In the genomic region with DNA sequence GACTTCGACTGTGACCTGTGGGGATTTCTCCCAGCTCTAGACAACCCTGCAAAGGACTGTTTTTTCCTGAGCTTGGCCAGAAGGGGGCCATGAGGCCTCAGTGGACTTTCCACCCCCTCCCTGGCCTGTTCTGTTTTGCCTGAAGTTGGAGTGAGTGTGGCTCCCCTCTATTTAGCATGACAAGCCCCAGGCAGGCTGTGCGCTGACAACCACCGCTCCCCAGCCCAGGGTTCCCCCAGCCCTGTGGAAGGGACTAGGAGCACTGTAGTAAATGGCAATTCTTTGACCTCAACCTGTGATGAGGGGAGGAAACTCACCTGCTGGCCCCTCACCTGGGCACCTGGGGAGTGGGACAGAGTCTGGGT, we compare ENCODE assay signal across 11 cellular contexts. TPM values are rescaled to one million over a fixed set of nuclear protein-coding genes. Genes with fewer than 3 reads are reported as not detected.
DNase-seq lines count a peak whose midpoint lies in the region; ATAC-seq and TF ChIP-seq lines count a peak whose summit lies in the region.
"Had no signal": no experiment of that assay in that cellular context is flagged by ENCODE, and none has a peak within 500 bp of the region (broad histone marks: within the 10 kb centered on the region; RNA-seq: fewer than 3 reads in every experiment).

No MANE protein-coding gene starts in this region.

- ATAC-seq in GM23338: peak; percentile 83
- ATAC-seq in GM18520 (IDR thresholded peaks at IDR 0.05; ENCODE audit: unreplicated experiment): no peak
- ATAC-seq in GM21576 (IDR thresholded peaks at IDR 0.05; ENCODE audit: unreplicated experiment): no peak
- no peak for ATAC-seq in HG02798 (IDR thresholded peaks at IDR 0.05; ENCODE audit: poor library complexity, unreplicated experiment)

- peak overlapping the region; percentile 60 for H3K4me2 ChIP-seq in GM23338

- peak overlapping the region; percentile 2; the same call in 1 of the 3 replicates for H3K4me3 Mint-ChIP-seq in GM23338
- H3K4me3 Mint-ChIP-seq: activated naive CD4-positive, alpha-beta T cell treated with anti-CD3 and anti-CD28 coated beads, Interleukin-2, amount 50 U/mL, for 24 hours had no signal

- H3K4me3 ChIP-seq in GM23338 (no peak overlapping the region), astrocyte of the cerebellum (ENCODE audit: low read depth, low read length) (no peak overlapping the region), subcutaneous abdominal adipose tissue (ENCODE audit: low read depth in 1 of 5, low read length in 5 of 5) (no peak overlapping the region)

- peaks cover 48% of the 10 kb centered on the region for H3K4me1 Mint-ChIP-seq in GM23338
- H3K4me1 Mint-ChIP-seq: activated naive CD4-positive, alpha-beta T cell treated with anti-CD3 and anti-CD28 coated beads, Interleukin-2, amount 50 U/mL, for 24 hours had no signal

- no peaks in the 10 kb centered on the region for H4K20me1 ChIP-seq in GM23338 (replicated peaks; ENCODE audit: insufficient read depth)

- H3K9ac ChIP-seq in subcutaneous abdominal adipose tissue (ENCODE audit: low read length in 5 of 5): no peak overlapping the region

- 0 out of 2 replicates have a peak, but pooled peaks cover 8% of the 10 kb centered on the region for H3F3A ChIP-seq in GM23338 (replicated peaks; ENCODE audit: low read depth)

- in situ Hi-C loops in astrocyte of the cerebellum (cut with HindIII; ENCODE audit: low sequenced_read_pairs): loop anchor here (25.0 kb wide), 1 partner anchor 473 kb away; a partner anchor contains a TSS

- H3K27ac ChIP-seq in GM23338 (ENCODE audit: low read depth): peak overlapping the region; percentile 50; the same call in 1 of the 2 replicates
- H3K27ac ChIP-seq in subcutaneous abdominal adipose tissue (ENCODE audit: low read depth, low read length): peak overlapping the region; percentile 69

- H3K27me3 ChIP-seq in GM23338 (ENCODE audit: insufficient read depth) (no peaks in the 10 kb centered on the region), subcutaneous abdominal adipose tissue (ENCODE audit: control insufficient read depth in 5 of 5, insufficient read depth in 4 of 5, low read length in 5 of 5) (peaks cover under 1 to 15% (median 7%) of the 10 kb centered on the region in 5 donors)

- H3K9me2 ChIP-seq in GM23338 (ENCODE audit: insufficient read depth): no peaks in the 10 kb centered on the region

- no peaks in the 10 kb centered on the region for H3K9me3 Mint-ChIP-seq in GM23338
- H3K9me3 Mint-ChIP-seq: activated naive CD4-positive, alpha-beta T cell treated with anti-CD3 and anti-CD28 coated beads, Interleukin-2, amount 50 U/mL, for 24 hours had no signal

- no peak overlapping the region for H2AFZ ChIP-seq in GM23338

- no peak overlapping the region for H3K27ac Mint-ChIP-seq in GM23338
- H3K27ac Mint-ChIP-seq: activated naive CD4-positive, alpha-beta T cell treated with anti-CD3 and anti-CD28 coated beads, Interleukin-2, amount 50 U/mL, for 24 hours had no signal

- no peaks in the 10 kb centered on the region; the same call in 2 of the 3 replicates for H3K36me3 Mint-ChIP-seq in GM23338 (ENCODE audit: low read depth)
- H3K36me3 Mint-ChIP-seq: activated naive CD4-positive, alpha-beta T cell treated with anti-CD3 and anti-CD28 coated beads, Interleukin-2, amount 50 U/mL, for 24 hours had no signal

- TF ChIP-seq CTCF in GM23338 (conservative IDR thresholded peaks at IDR 0.05; ENCODE audit: low read depth in 2 of 2) (peak; percentile 52 to 61), astrocyte of the cerebellum (IDR thresholded peaks at IDR 0.05; ENCODE audit: low read depth, low read length, missing control alignments) (peak; percentile 52)

- peak; percentile 86 for DNase-seq in GM23338 (ENCODE audit: low spot score)
- no peak for DNase-seq in astrocyte of the cerebellum (ENCODE audit: low read depth)
- DNase-seq in iPS DF 19.7 (ENCODE audit: low read depth, low spot score): peak; percentile 75
- DNase-seq in NCI-H2029 treated with DMSO at 0.1 percent for 48 hours (lab: John Stamatoyannopoulos, UW): no peak
- DNase-seq: stimulated activated CD4-positive, alpha-beta T cell treated with anti-CD3 and anti-CD28 coated beads, Interleukin-1b, Interleukin-23, amount 100 ng/mL, for 48 hours; SW 1271 had no signal

- H3K4me1 ChIP-seq in GM23338 (ENCODE audit: insufficient read depth) (peaks cover 32% of the 10 kb centered on the region), subcutaneous abdominal adipose tissue (ENCODE audit: control insufficient read depth in 5 of 5, insufficient read depth in 5 of 5, low read length in 5 of 5) (peaks cover 7 to 29% (median 29%) of the 10 kb centered on the region in 5 donors)

- no peaks in the 10 kb centered on the region for H3K79me2 ChIP-seq in GM23338 (replicated peaks; ENCODE audit: insufficient read depth)

- H3K27me3 Mint-ChIP-seq in GM23338 (ENCODE audit: insufficient read depth, low read depth, poor library complexity): peaks cover 16% of the 10 kb centered on the region

- H3K36me3 ChIP-seq in GM23338 (ENCODE audit: insufficient read depth) (no peaks in the 10 kb centered on the region), subcutaneous abdominal adipose tissue (ENCODE audit: control insufficient read depth in 5 of 5, insufficient read depth in 5 of 5, low read length in 5 of 5) (no peaks in the 10 kb centered on the region)

- H3K9me3 ChIP-seq in subcutaneous abdominal adipose tissue (ENCODE audit: control insufficient read depth in 5 of 5, low read length in 5 of 5): no peaks in the 10 kb centered on the region

TF ChIP-seq in GM23338, 12 proteins besides CTCF, POLR2A, EP300 and RAD21:
- TF ChIP-seq NANOG (IDR thresholded peaks at IDR 0.05; ENCODE audit: borderline replicate concordance) (no peak), CREB1 (CRISPR knock-in tag; IDR thresholded peaks at IDR 0.05; ENCODE audit: low read depth) (0 out of 2 replicates have a peak, but pooled peaks have one; percentile 25), ZNF331 (CRISPR knock-in tag; IDR thresholded peaks at IDR 0.05; ENCODE audit: low read depth) (no peak), JUNB (IDR thresholded peaks at IDR 0.05; ENCODE audit: unreplicated experiment) (no peak), EZH2phosphoT487 (IDR thresholded peaks at IDR 0.05; ENCODE audit: unreplicated experiment) (no peak), POLR2AphosphoS5 (IDR thresholded peaks at IDR 0.05; ENCODE audit: low read depth) (no peak)
- TF ChIP-seq, protein P1, sequence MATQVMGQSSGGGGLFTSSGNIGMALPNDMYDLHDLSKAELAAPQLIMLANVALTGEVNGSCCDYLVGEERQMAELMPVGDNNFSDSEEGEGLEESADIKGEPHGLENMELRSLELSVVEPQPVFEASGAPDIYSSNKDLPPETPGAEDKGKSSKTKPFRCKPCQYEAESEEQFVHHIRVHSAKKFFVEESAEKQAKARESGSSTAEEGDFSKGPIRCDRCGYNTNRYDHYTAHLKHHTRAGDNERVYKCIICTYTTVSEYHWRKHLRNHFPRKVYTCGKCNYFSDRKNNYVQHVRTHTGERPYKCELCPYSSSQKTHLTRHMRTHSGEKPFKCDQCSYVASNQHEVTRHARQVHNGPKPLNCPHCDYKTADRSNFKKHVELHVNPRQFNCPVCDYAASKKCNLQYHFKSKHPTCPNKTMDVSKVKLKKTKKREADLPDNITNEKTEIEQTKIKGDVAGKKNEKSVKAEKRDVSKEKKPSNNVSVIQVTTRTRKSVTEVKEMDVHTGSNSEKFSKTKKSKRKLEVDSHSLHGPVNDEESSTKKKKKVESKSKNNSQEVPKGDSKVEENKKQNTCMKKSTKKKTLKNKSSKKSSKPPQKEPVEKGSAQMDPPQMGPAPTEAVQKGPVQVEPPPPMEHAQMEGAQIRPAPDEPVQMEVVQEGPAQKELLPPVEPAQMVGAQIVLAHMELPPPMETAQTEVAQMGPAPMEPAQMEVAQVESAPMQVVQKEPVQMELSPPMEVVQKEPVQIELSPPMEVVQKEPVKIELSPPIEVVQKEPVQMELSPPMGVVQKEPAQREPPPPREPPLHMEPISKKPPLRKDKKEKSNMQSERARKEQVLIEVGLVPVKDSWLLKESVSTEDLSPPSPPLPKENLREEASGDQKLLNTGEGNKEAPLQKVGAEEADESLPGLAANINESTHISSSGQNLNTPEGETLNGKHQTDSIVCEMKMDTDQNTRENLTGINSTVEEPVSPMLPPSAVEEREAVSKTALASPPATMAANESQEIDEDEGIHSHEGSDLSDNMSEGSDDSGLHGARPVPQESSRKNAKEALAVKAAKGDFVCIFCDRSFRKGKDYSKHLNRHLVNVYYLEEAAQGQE (IDR thresholded peaks at IDR 0.05; ENCODE audit: unreplicated experiment): no peak
- TF ChIP-seq, protein P2, sequence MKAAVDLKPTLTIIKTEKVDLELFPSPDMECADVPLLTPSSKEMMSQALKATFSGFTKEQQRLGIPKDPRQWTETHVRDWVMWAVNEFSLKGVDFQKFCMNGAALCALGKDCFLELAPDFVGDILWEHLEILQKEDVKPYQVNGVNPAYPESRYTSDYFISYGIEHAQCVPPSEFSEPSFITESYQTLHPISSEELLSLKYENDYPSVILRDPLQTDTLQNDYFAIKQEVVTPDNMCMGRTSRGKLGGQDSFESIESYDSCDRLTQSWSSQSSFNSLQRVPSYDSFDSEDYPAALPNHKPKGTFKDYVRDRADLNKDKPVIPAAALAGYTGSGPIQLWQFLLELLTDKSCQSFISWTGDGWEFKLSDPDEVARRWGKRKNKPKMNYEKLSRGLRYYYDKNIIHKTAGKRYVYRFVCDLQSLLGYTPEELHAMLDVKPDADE (IDR thresholded peaks at IDR 0.05): no peak

RNA-seq across cellular contexts. Expression of a gene that starts 19.3 kb away (rescaled TPM):
- 6.8 and 6.9 TPM in 2 replicates for total RNA-seq in GM23338 (2014; rRNA removed; shearing (Covaris generic))
- polyA plus RNA-seq in GM23338 (2016; fragmentation: Nextera tagmentation; extraction: Ambion mirVana): 2.3 and 2.8 TPM in 2 replicates

Comparison
In these comparisons a context has a peak if more than half of its experiments do, and no peak if none do; other contexts are left out.
1. DNase-seq: peak in GM23338 (single experiment) and iPS DF 19.7 (single experiment); none in astrocyte of the cerebellum (single experiment) and NCI-H2029 treated with DMSO at 0.1 percent for 48 hours (single experiment).